In genomic region chr9:15422355-15423327, GRCh38 we compare ENCODE assay signal across 8 cellular contexts. TPM values are rescaled to one million over a fixed set of nuclear protein-coding genes. Genes with fewer than 3 reads are reported as not detected.
DNase-seq lines count a peak whose midpoint lies in the region; ATAC-seq and TF ChIP-seq lines count a peak whose summit lies in the region.

Gene SNAPC3, plus strand, starts transcription at chr9:15422876. Its CDS starts 4 bp downstream, at chr9:15422880.

- ATAC-seq in GM18907 (IDR thresholded peaks at IDR 0.05; ENCODE audit: unreplicated experiment) (peak; percentile 98), HG03139 (IDR thresholded peaks at IDR 0.05; ENCODE audit: unreplicated experiment) (peak; percentile 96)

- peak within 1 kb of the TSS; percentile 93 for H3K4me2 ChIP-seq in skeletal muscle satellite cell (ENCODE audit: low read length)

- TF ChIP-seq POLR2A in breast epithelium (IDR thresholded peaks at IDR 0.05), result peak; percentile 34

- peaks cover 39% of the 10 kb centered on the region for H3K36me3 ChIP-seq in WERI-Rb-1
- H3K36me3 ChIP-seq in breast epithelium, result no peaks in the 10 kb centered on the region
- H3K36me3 ChIP-seq in iPS-18a (ENCODE audit: control insufficient read depth, low read depth, low read length), result peaks cover 23% of the 10 kb centered on the region
- peaks cover 23% of the 10 kb centered on the region for H3K36me3 ChIP-seq in skeletal muscle satellite cell (ENCODE audit: insufficient read depth, low read length)

- intact Hi-C loops in breast epithelium (cut with DNase I; ENCODE audit: low total_unique reads), result no loop called here

- peak; percentile 71 for DNase-seq in AG04450 (ENCODE audit: low read depth, low spot score)
- DNase-seq in NCI-H2196 treated with DMSO at 0.1 percent for 48 hours (lab: John Stamatoyannopoulos, UW; ENCODE audit: unreplicated experiment), result peak; percentile 100
- DNase-seq in WERI-Rb-1, result peak; percentile 95
- peak; percentile 83 to 89 for DNase-seq in breast epithelium (ENCODE audit: low spot score in 2 of 2)

- H3K9me3 ChIP-seq in AG04450 (ENCODE audit: control insufficient read depth, insufficient read depth, low read length), result peaks cover 3% of the 10 kb centered on the region; the same call in 1 of the 2 replicates
- no peaks in the 10 kb centered on the region for H3K9me3 ChIP-seq in WERI-Rb-1 (ENCODE audit: severe bottlenecking)
- no peaks in the 10 kb centered on the region for H3K9me3 ChIP-seq in breast epithelium
- no peaks in the 10 kb centered on the region for H3K9me3 ChIP-seq in iPS-18a (ENCODE audit: control insufficient read depth, low read depth, low read length)
- H3K9me3 ChIP-seq in skeletal muscle satellite cell (replicated peaks; ENCODE audit: low read length), result no peaks in the 10 kb centered on the region

- peak within 1 kb of the TSS; percentile 79 for H3K9ac ChIP-seq in iPS-18a (ENCODE audit: low read length)
- peak within 1 kb of the TSS; percentile 93 for H3K9ac ChIP-seq in skeletal muscle satellite cell (ENCODE audit: low read depth, low read length)

- H3K27me3 ChIP-seq in AG04450 (ENCODE audit: control insufficient read depth, insufficient read depth, low read length) (no peaks in the 10 kb centered on the region), WERI-Rb-1 (ENCODE audit: insufficient read depth, low read depth, severe bottlenecking) (no peaks in the 10 kb centered on the region), breast epithelium (no peaks in the 10 kb centered on the region), iPS-18a (ENCODE audit: control insufficient read depth, insufficient read depth, low read length) (no peaks in the 10 kb centered on the region), skeletal muscle satellite cell (ENCODE audit: control insufficient read depth, insufficient read depth, low read length) (no peaks in the 10 kb centered on the region)

- H3K27ac ChIP-seq in AG04450 (ENCODE audit: low read depth, low read length) (peak within 1 kb of the TSS; percentile 68), WERI-Rb-1 (peak within 1 kb of the TSS; percentile 91), breast epithelium (peak within 1 kb of the TSS; percentile 90 to 94), iPS-18a (ENCODE audit: low read length) (peak within 1 kb of the TSS; percentile 59)

- CTCF ChIA-PET in AG04450 (lab: Charles Lee), result interaction anchor here (1.0 to 3.1 kb wide), 4 partner anchors 183 to 212 kb away, joined by 3 to 21 read pairs (median 4); no protein-coding TSS in a partner anchor

- POLR2A ChIA-PET in AG04450 (lab: Yijun Ruan, JAX), result interaction anchor here (0.6 kb wide), 1 partner anchor 129 kb away, joined by 4 read pairs; no protein-coding TSS in a partner anchor

- no peaks in the 10 kb centered on the region for H3K4me1 ChIP-seq in breast epithelium
- H3K4me1 ChIP-seq in iPS-18a (ENCODE audit: control insufficient read depth, low read depth, low read length), result peaks cover 13% of the 10 kb centered on the region
- H3K4me1 ChIP-seq in skeletal muscle satellite cell (ENCODE audit: control insufficient read depth, insufficient read depth, low read length), result peaks cover 7% of the 10 kb centered on the region

- TF ChIP-seq CTCF in AG04450 (IDR thresholded peaks at IDR 0.05; ENCODE audit: low read depth, low read length) (no peak; the same call in 1 of the 2 replicates), WERI-Rb-1 (IDR thresholded peaks at IDR 0.05; ENCODE audit: low read depth, low read length) (no peak), breast epithelium (IDR thresholded peaks at IDR 0.05) (no peak)

- H3K4me3 ChIP-seq in AG04450 (ENCODE audit: low read depth, low read length), result peak within 1 kb of the TSS; percentile 98
- H3K4me3 ChIP-seq in WERI-Rb-1 (ENCODE audit: low read depth, low read length), result peak within 1 kb of the TSS; percentile 99
- peak within 1 kb of the TSS; percentile 76 to 92 (median 83) for H3K4me3 ChIP-seq in breast epithelium
- peak within 1 kb of the TSS; percentile 100 for H3K4me3 ChIP-seq in iPS-18a (ENCODE audit: low read length)
- peak within 1 kb of the TSS; percentile 96 for H3K4me3 ChIP-seq in skeletal muscle satellite cell (ENCODE audit: low read length)

RNA-seq across cellular contexts. Expression of gene SNAPC3, which starts in this region (rescaled TPM):
- polyA plus RNA-seq in AG04450 (2011; rRNA removed), result 31.8 and 45.3 TPM in 2 replicates
- polyA minus RNA-seq in AG04450 (2011; rRNA and poly(A)+ RNA removed), result 17.4 and 33.4 TPM in 2 replicates
- total RNA-seq in breast epithelium, result 10 to 100 TPM; 28.3 to 38.1 (median 33.4) TPM
- total RNA-seq in skeletal muscle satellite cell (2012; rRNA removed), result 33.2 and 35.0 TPM in 2 replicates

Comparison
In these comparisons a context has a peak if more than half of its experiments do, and no peak if none do; other contexts are left out.
1. Peak in every context shown above with its lines: DNase-seq, ATAC-seq, H3K4me3 ChIP-seq and H3K27ac ChIP-seq.